Comparison of ENCODE assay signal across 1 cellular context in genomic region chr2:113499019-113499885, GRCh38.
A peak's percentile ranks its signal among the peaks of the same experiment; 100 is the strongest.
TF ChIP-seq lines count a peak whose summit lies in the region.

No MANE protein-coding gene starts in this region.

TF ChIP-seq in K562, 482 proteins besides CTCF, POLR2A, EP300 and RAD21:
- TF ChIP-seq ZBTB33 (CRISPR knock-in tag; IDR thresholded peaks at IDR 0.05): peak; percentile 55
